17 cellular contexts compared by ENCODE assay signal in the genomic region with DNA sequence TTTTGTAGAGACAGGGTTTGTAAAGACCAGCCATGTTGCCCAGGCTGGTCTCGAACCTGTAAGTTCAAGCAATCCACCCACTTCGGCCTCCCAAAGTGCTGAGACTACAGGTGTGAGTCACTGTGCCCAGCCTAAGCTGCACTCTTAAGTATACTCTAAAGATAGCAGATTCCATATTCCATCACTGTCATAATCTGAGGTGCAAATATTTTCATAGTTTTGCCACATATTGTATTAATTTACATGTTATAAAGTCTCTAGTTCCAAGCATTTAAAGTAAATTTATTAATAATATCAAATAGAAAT.
DNase-seq lines count a peak whose midpoint lies in the region; ATAC-seq and TF ChIP-seq lines count a peak whose summit lies in the region.
"Had no signal": no experiment of that assay in that cellular context is flagged by ENCODE, and none has a peak within 500 bp of the region (broad histone marks: within the 10 kb centered on the region; RNA-seq: fewer than 3 reads in every experiment).

No MANE protein-coding gene starts in this region.

- H3K4me3 Mint-ChIP-seq in GM23338 = no peak overlapping the region
- no peak overlapping the region for H3K4me3 Mint-ChIP-seq in neural crest cell
- H3K4me3 Mint-ChIP-seq in activated T-cell treated with anti-CD3 and anti-CD28 coated beads, Interleukin-2, amount 50 U/mL, for 24 hours = no peak overlapping the region
- H3K4me3 Mint-ChIP-seq: activated naive CD8-positive, alpha-beta T cell treated with anti-CD3 and anti-CD28 coated beads, Interleukin-2, amount 10 ng/mL, durations not matched to agents 7 days and 5 days; T-helper 2 cell treated with Interferon-gamma antibody and Interleukin-4, amounts not matched to agents 5 μg/mL and 100 μg/mL, for 36 hours had no signal

- ATAC-seq in GM23338 (no peak; the same call in 2 of the 3 replicates), GM19023 (IDR thresholded peaks at IDR 0.05; ENCODE audit: unreplicated experiment) (no peak)

- no peaks in the 10 kb centered on the region for H3F3A ChIP-seq in GM23338 (replicated peaks; ENCODE audit: low read depth)

- H3K9me3 ChIP-seq in adipocyte (ENCODE audit: control insufficient read depth, low read length) (no peaks in the 10 kb centered on the region), vagina (no peaks in the 10 kb centered on the region)
- H3K9me3 ChIP-seq: transverse colon had no signal

- H3K9ac ChIP-seq in adipocyte (ENCODE audit: low read length) = peak overlapping the region; percentile 73

- no peaks in the 10 kb centered on the region for H3K79me2 ChIP-seq in GM23338 (replicated peaks; ENCODE audit: insufficient read depth)

- H3K36me3 ChIP-seq in GM23338 (ENCODE audit: insufficient read depth) (no peaks in the 10 kb centered on the region), adipocyte (ENCODE audit: control insufficient read depth, insufficient read depth, low read length, severe bottlenecking) (no peaks in the 10 kb centered on the region), vagina (no peaks in the 10 kb centered on the region)
- H3K36me3 ChIP-seq: transverse colon, WERI-Rb-1 had no signal

- H3K27me3 Mint-ChIP-seq in GM23338 (ENCODE audit: insufficient read depth, low read depth, poor library complexity) (peaks cover 2% of the 10 kb centered on the region), neural crest cell (ENCODE audit: low read depth) (no peaks in the 10 kb centered on the region)
- H3K27me3 Mint-ChIP-seq in activated T-cell treated with anti-CD3 and anti-CD28 coated beads, Interleukin-2, amount 50 U/mL, for 24 hours = peaks cover 9% of the 10 kb centered on the region

- no peak for TF ChIP-seq POLR2A in vagina (IDR thresholded peaks at IDR 0.05)

- H3K27ac ChIP-seq in GM23338 (ENCODE audit: low read depth) (no peak overlapping the region), vagina (no peak overlapping the region)
- H3K27ac ChIP-seq: 22Rv1, dorsolateral prefrontal cortex, transverse colon, WERI-Rb-1 had no signal

- H3K4me3 ChIP-seq in GM23338 (no peak overlapping the region), adipocyte (ENCODE audit: low read length) (no peak overlapping the region), vagina (no peak overlapping the region)

- H3K27me3 ChIP-seq in GM23338 (ENCODE audit: insufficient read depth) (no peaks in the 10 kb centered on the region), adipocyte (replicated peaks; ENCODE audit: control insufficient read depth, insufficient read depth, low read length) (no peaks in the 10 kb centered on the region), vagina (no peaks in the 10 kb centered on the region)
- H3K27me3 ChIP-seq: dorsolateral prefrontal cortex, transverse colon had no signal

- intact Hi-C loops in vagina (cut with DNase I) = no loop called here

- H3K4me1 Mint-ChIP-seq in GM23338 (peaks cover 4% of the 10 kb centered on the region; the same call in 2 of the 3 replicates), neural crest cell (peaks cover 10% of the 10 kb centered on the region)
- peaks cover 4% of the 10 kb centered on the region for H3K4me1 Mint-ChIP-seq in activated T-cell treated with anti-CD3 and anti-CD28 coated beads, Interleukin-2, amount 50 U/mL, for 24 hours (ENCODE audit: low read depth)
- H3K4me1 Mint-ChIP-seq: activated naive CD8-positive, alpha-beta T cell treated with anti-CD3 and anti-CD28 coated beads, Interleukin-2, amount 10 ng/mL, durations not matched to agents 7 days and 5 days; CD8-positive, alpha-beta memory T cell; naive B cell had no signal

- H3K27ac Mint-ChIP-seq in GM23338 (peak overlapping the region; percentile 75), neural crest cell (ENCODE audit: unreplicated experiment) (peak overlapping the region; percentile 97)
- H3K27ac Mint-ChIP-seq in activated T-cell treated with anti-CD3 and anti-CD28 coated beads, Interleukin-2, amount 50 U/mL, for 24 hours = no peak overlapping the region
- H3K27ac Mint-ChIP-seq: activated naive CD8-positive, alpha-beta T cell treated with anti-CD3 and anti-CD28 coated beads, Interleukin-2, amount 10 ng/mL, durations not matched to agents 7 days and 5 days; CD8-positive, alpha-beta memory T cell; T-helper 2 cell treated with Interferon-gamma antibody and Interleukin-4, amounts not matched to agents 5 μg/mL and 100 μg/mL, for 36 hours had no signal

- peaks cover 7% of the 10 kb centered on the region; the same call in 2 of the 3 replicates for H3K36me3 Mint-ChIP-seq in GM23338 (ENCODE audit: low read depth)
- peaks cover 6% of the 10 kb centered on the region for H3K36me3 Mint-ChIP-seq in neural crest cell (ENCODE audit: low read depth)
- H3K36me3 Mint-ChIP-seq in activated T-cell treated with anti-CD3 and anti-CD28 coated beads, Interleukin-2, amount 50 U/mL, for 24 hours (ENCODE audit: low read depth) = no peaks in the 10 kb centered on the region
- H3K36me3 Mint-ChIP-seq: activated naive CD8-positive, alpha-beta T cell treated with anti-CD3 and anti-CD28 coated beads, Interleukin-2, amount 10 ng/mL, durations not matched to agents 7 days and 5 days; CD8-positive, alpha-beta memory T cell; naive B cell had no signal

- H3K9me3 Mint-ChIP-seq in GM23338 (peaks cover 7% of the 10 kb centered on the region; the same call in 2 of the 3 replicates), neural crest cell (no peaks in the 10 kb centered on the region)
- H3K9me3 Mint-ChIP-seq in activated T-cell treated with anti-CD3 and anti-CD28 coated beads, Interleukin-2, amount 50 U/mL, for 24 hours = no peaks in the 10 kb centered on the region
- H3K9me3 Mint-ChIP-seq: activated naive CD8-positive, alpha-beta T cell treated with anti-CD3 and anti-CD28 coated beads, Interleukin-2, amount 10 ng/mL, durations not matched to agents 7 days and 5 days; CD8-positive, alpha-beta memory T cell; naive B cell; T-helper 2 cell treated with Interferon-gamma antibody and Interleukin-4, amounts not matched to agents 5 μg/mL and 100 μg/mL, for 36 hours had no signal

- no peaks in the 10 kb centered on the region for H4K20me1 ChIP-seq in GM23338 (replicated peaks; ENCODE audit: insufficient read depth)

- H3K4me1 ChIP-seq in GM23338 (ENCODE audit: insufficient read depth) (no peaks in the 10 kb centered on the region), adipocyte (ENCODE audit: control insufficient read depth, insufficient read depth, low read length) (no peaks in the 10 kb centered on the region), vagina (no peaks in the 10 kb centered on the region)
- H3K4me1 ChIP-seq: transverse colon had no signal

- no peak overlapping the region for H3K4me2 ChIP-seq in GM23338

- no peaks in the 10 kb centered on the region for H3K9me2 ChIP-seq in GM23338 (ENCODE audit: insufficient read depth)

- H2AFZ ChIP-seq in GM23338 = no peak overlapping the region

- no peak for TF ChIP-seq CTCF in GM23338 (conservative IDR thresholded peaks at IDR 0.05; ENCODE audit: low read depth in 2 of 2)
- TF ChIP-seq CTCF in neural crest cell (conservative IDR thresholded peaks at IDR 0.05) = no peak
- no peak for TF ChIP-seq CTCF in vagina (IDR thresholded peaks at IDR 0.05)

- DNase-seq in DMS53 (lab: John Stamatoyannopoulos, UW) = peak; percentile 33
- DNase-seq in DMS53 treated with DMSO at 0.1 percent for 48 hours (lab: John Stamatoyannopoulos, UW; ENCODE audit: unreplicated experiment) = no peak
- DNase-seq in GM23338 (ENCODE audit: low spot score) = no peak
- no peak for DNase-seq in adipocyte (ENCODE audit: low read depth)
- no peak for DNase-seq in neural crest cell (ENCODE audit: low read depth, low spot score)
- DNase-seq in vagina (ENCODE audit: extremely low spot score in 2 of 2) = no peak
- DNase-seq in activated T-cell treated with anti-CD3 and anti-CD28 coated beads, Interleukin-2, amount 50 U/mL, for 24 hours = no peak
- DNase-seq: activated naive CD8-positive, alpha-beta T cell treated with anti-CD3 and anti-CD28 coated beads, Interleukin-2, amount 10 ng/mL, durations not matched to agents 7 days and 5 days; occipital lobe had no signal

TF ChIP-seq in GM23338, 12 proteins besides CTCF, POLR2A, EP300 and RAD21:
- TF ChIP-seq ZNF331 (CRISPR knock-in tag; IDR thresholded peaks at IDR 0.05; ENCODE audit: low read depth) (no peak), EZH2phosphoT487 (IDR thresholded peaks at IDR 0.05; ENCODE audit: unreplicated experiment) (no peak), CREB1 (CRISPR knock-in tag; IDR thresholded peaks at IDR 0.05; ENCODE audit: low read depth) (no peak), NANOG (IDR thresholded peaks at IDR 0.05; ENCODE audit: borderline replicate concordance) (no peak)
